In genomic region chr3:101813817-101814440, GRCh38 we compare ENCODE assay signal across 8 cellular contexts. TPM values are rescaled to one million over a fixed set of nuclear protein-coding genes. Genes with fewer than 3 reads are reported as not detected.
DNase-seq lines count a peak whose midpoint lies in the region; ATAC-seq and TF ChIP-seq lines count a peak whose summit lies in the region.

No MANE protein-coding gene starts in this region.

- H3K4me3 ChIP-seq in gastroesophageal sphincter, result no peak overlapping the region
- no peak overlapping the region for H3K4me3 ChIP-seq in stomach

- H3K27ac ChIP-seq in gastroesophageal sphincter, result no peak overlapping the region
- peak overlapping the region in 1 of 5 donors; percentile 62 for H3K27ac ChIP-seq in stomach

- ATAC-seq in gastroesophageal sphincter, result no peak
- ATAC-seq in HG03097 (IDR thresholded peaks at IDR 0.05; ENCODE audit: low FRiP score, unreplicated experiment), result no peak

- TF ChIP-seq EP300 in gastroesophageal sphincter (IDR thresholded peaks at IDR 0.05) (no peak), stomach (IDR thresholded peaks at IDR 0.05) (no peak)

- H3K27me3 ChIP-seq in gastroesophageal sphincter, result no peaks in the 10 kb centered on the region
- H3K27me3 ChIP-seq in stomach, result no peaks in the 10 kb centered on the region

- intact Hi-C loops in stomach (cut with DNase I; ENCODE audit: low total_unique reads), result loop anchor here (5.0 kb wide), 1 partner anchor 413 kb away; no protein-coding TSS in a partner anchor

- TF ChIP-seq CTCF in gastroesophageal sphincter (IDR thresholded peaks at IDR 0.05), result peak; percentile 49 to 65 (median 60)
- peak in 5 of 7 experiments; percentile 12 to 56 (median 53) for TF ChIP-seq CTCF in stomach (IDR thresholded peaks at IDR 0.05)

- 27 to 60% methylated on average over 7 of the region's 7 CpGs for WGBS in gastroesophageal sphincter (ENCODE audit: low coverage in 1 of 2), 2 donors
- WGBS in stomach, 5 donors, result 29 to 49% (median 39%) methylated on average over 7 of the region's 7 CpGs

- H3K4me1 ChIP-seq in gastroesophageal sphincter (peaks cover 0 to 55% (median 17%) of the 10 kb centered on the region in 3 donors), stomach (peaks cover 0 to 52% (median 21%) of the 10 kb centered on the region in 4 donors)

- TF ChIP-seq POLR2A in gastroesophageal sphincter (IDR thresholded peaks at IDR 0.05), result no peak
- TF ChIP-seq POLR2A in stomach (IDR thresholded peaks at IDR 0.05), result no peak

- H3K9me3 ChIP-seq in gastroesophageal sphincter (no peaks in the 10 kb centered on the region), stomach (no peaks in the 10 kb centered on the region)

- DNase-seq in SIG-M5 treated with dmso at 0.1 percent for 504 hours (lab: John Stamatoyannopoulos, UW; ENCODE audit: unreplicated experiment) (peak; percentile 21), SIG-M5 (lab: John Stamatoyannopoulos, UW) (no peak), RPMI8226 (peak; percentile 29), stomach (no peak), NCI-H2227 (lab: John Stamatoyannopoulos, UW; ENCODE audit: unreplicated experiment) (no peak)
- no peak for DNase-seq in activated CD4-positive, alpha-beta T cell treated with anti-CD3 and anti-CD28 coated beads, Interleukin-2, amount 50 U/mL, for 1 hour

- H3K36me3 ChIP-seq in gastroesophageal sphincter, result peaks cover 0 to 15% of the 10 kb centered on the region in 2 donors
- peaks cover 0 to 17% (median 8%) of the 10 kb centered on the region in 4 donors for H3K36me3 ChIP-seq in stomach

RNA-seq across cellular contexts. Expression of gene NXPE3, which starts 34.9 kb away (rescaled TPM):
- 10 to 100 TPM; 12.5 to 32.8 (median 18.9) TPM for total RNA-seq in gastroesophageal sphincter
- total RNA-seq in stomach, result 10 to 100 TPM in 3 of 5 donors, 1 to 10 TPM in 1, under 1 TPM in 1; 0.58 to 43.2 (median 10.1) TPM
- polyA plus RNA-seq in stomach, result 1 to 10 TPM; 2.2 to 3.7 (median 3.1) TPM

RNA-seq across cellular contexts. Expression of gene NFKBIZ, which starts 35.4 kb away (rescaled TPM):
- total RNA-seq in gastroesophageal sphincter (10 to 100 TPM; 27.3 to 87.0 (median 51.9) TPM), stomach (100 to 1,000 TPM in 2 of 5 donors, 10 to 100 TPM in 3; 37.1 to 199 (median 84.0) TPM)
- 10 to 100 TPM; 11.5 to 21.1 (median 14.4) TPM for polyA plus RNA-seq in stomach

Comparison
In these comparisons a context has a peak if more than half of its experiments do, and no peak if none do; other contexts are left out.
1. DNase-seq: peak in SIG-M5 treated with dmso at 0.1 percent for 504 hours (single experiment) and RPMI8226 (single experiment); none in SIG-M5 (single experiment), stomach (single experiment), activated CD4-positive, alpha-beta T cell treated with anti-CD3 and anti-CD28 coated beads, Interleukin-2, amount 50 U/mL, for 1 hour (single experiment) and NCI-H2227 (single experiment).